ENCODE assay signal across 9 cellular contexts in the genomic region with DNA sequence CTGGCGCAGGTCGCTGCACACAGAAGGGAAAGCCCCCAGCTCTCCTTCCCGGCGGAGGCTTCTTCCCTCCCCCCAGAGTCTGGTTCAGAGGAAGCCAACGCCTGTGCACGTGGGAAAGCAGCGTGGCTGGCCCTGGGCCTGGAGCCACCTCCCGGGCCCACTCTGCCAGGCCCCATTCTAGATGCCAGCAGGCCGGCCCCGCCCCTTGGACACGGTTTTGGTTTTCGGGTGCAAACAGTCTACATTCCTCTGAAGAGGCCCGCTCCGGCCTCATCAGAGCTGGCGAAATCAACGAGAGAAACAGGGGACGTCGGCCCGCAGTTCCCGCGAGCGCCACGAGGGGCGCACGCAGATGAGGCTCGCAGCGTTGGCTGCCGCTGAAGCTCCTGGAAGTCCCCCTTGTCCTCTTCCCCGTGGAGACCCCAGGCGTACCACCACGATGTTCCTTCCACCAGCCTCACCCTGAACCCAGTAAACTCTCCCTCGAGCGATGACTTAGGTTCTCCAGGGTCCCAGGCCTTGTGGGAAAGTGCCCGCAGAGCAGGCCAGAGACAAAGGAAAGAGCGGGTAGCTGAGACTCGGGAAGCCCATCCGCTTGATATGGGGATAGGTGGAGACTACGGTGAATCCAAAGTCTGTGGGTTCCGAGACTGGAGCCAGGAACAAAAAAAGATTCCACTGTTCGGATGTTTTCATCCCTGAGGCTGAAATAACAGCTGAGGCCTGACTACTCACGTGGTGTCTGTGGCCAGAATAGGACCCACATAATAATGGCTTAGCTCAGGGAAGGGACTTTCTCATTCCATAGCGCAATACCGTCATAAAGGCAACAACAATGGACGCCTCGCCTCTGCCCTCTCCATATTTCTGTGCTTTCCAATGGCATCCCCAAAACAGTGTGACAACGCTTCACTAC.
DNase-seq lines count a peak whose midpoint lies in the region; ATAC-seq, FAIRE-seq and TF ChIP-seq lines count a peak whose summit lies in the region.
"Had no signal": no experiment of that assay in that cellular context is flagged by ENCODE, and none has a peak within 500 bp of the region (broad histone marks: within the 10 kb centered on the region; RNA-seq: fewer than 3 reads in every experiment).

No MANE protein-coding gene starts in this region.

- no peak overlapping the region for H3K27ac ChIP-seq in astrocyte (ENCODE audit: low read depth, low read length)
- H3K27ac ChIP-seq in sigmoid colon, result peak overlapping the region; percentile 62 to 71 (median 65)
- H3K27ac ChIP-seq: BLaER1 had no signal

- POLR2A ChIA-PET in T-cell (lab: Charles Lee), result no interaction called here

- TF ChIP-seq POLR2A in sigmoid colon (IDR thresholded peaks at IDR 0.05), result no peak

- H3K9me3 Mint-ChIP-seq in T-cell (no peaks in the 10 kb centered on the region), astrocyte (ENCODE audit: unreplicated experiment) (peaks cover 4% of the 10 kb centered on the region)

- WGBS in sigmoid colon, 2 donors, result 33 to 36% methylated on average over 46 of the region's 46 CpGs

- TF ChIP-seq EP300 in sigmoid colon (IDR thresholded peaks at IDR 0.05), result peak in 1 of 4 donors; percentile 33

- no peaks in the 10 kb centered on the region for H3K4me1 ChIP-seq in astrocyte (ENCODE audit: insufficient read depth, low read length)
- peaks cover 0 to 28% (median 22%) of the 10 kb centered on the region in 4 donors for H3K4me1 ChIP-seq in sigmoid colon

- H3K4me3 ChIP-seq in astrocyte (ENCODE audit: insufficient read depth, low read depth, low read length), result peak overlapping the region; percentile 30
- H3K4me3 ChIP-seq in sigmoid colon, result peak overlapping the region in 3 of 4 donors; percentile 19 to 39 (median 31)
- H3K4me3 ChIP-seq: BLaER1 had no signal

- no peaks in the 10 kb centered on the region for H3K27me3 ChIP-seq in astrocyte (ENCODE audit: insufficient read depth, low read length)
- H3K27me3 ChIP-seq in sigmoid colon, result no peaks in the 10 kb centered on the region
- H3K27me3 ChIP-seq: BLaER1 had no signal

- H2AFZ ChIP-seq in astrocyte (ENCODE audit: low read depth, low read length), result peak overlapping the region; percentile 92

- FAIRE-seq in astrocyte (lab: Jason Lieb, UNC), result no peak

- peak overlapping the region; percentile 80 for H3K4me2 ChIP-seq in astrocyte (ENCODE audit: low read length)
- H3K4me2 ChIP-seq: BLaER1 had no signal

- H3K27me3 Mint-ChIP-seq in T-cell (peaks cover 14 to 17% of the 10 kb centered on the region in 2 donors), astrocyte (ENCODE audit: low read depth, unreplicated experiment) (peaks cover 25% of the 10 kb centered on the region)

- H4K20me1 ChIP-seq in astrocyte (ENCODE audit: insufficient read depth, low read length), result no peaks in the 10 kb centered on the region
- H4K20me1 ChIP-seq: BLaER1 had no signal

- H3K36me3 ChIP-seq in astrocyte (ENCODE audit: insufficient read depth, low read length) (no peaks in the 10 kb centered on the region), sigmoid colon (no peaks in the 10 kb centered on the region)
- H3K36me3 ChIP-seq: BLaER1 had no signal

- peak; percentile 61 for DNase-seq in DMS53 (lab: John Stamatoyannopoulos, UW)
- DNase-seq in DMS53 treated with DMSO at 0.1 percent for 48 hours (lab: John Stamatoyannopoulos, UW; ENCODE audit: unreplicated experiment), result no peak
- DNase-seq in T-cell, result peak in 30 of 34 experiments; percentile 2 to 42 (median 20)
- DNase-seq in astrocyte (ENCODE audit: low read depth), result peak; percentile 12
- DNase-seq in hypothalamus (lab: John Stamatoyannopoulos, UW), result peak in 44 of 51 donors; percentile 3 to 74 (median 37)
- DNase-seq in sigmoid colon, result peak; percentile 95
- DNase-seq in SIG-M5 treated with dmso at 0.1 percent for 504 hours (lab: John Stamatoyannopoulos, UW; ENCODE audit: unreplicated experiment), result no peak

- CTCF ChIA-PET in T-cell (lab: Charles Lee), result interaction anchor here in 1 of 2 donors (1.0 kb wide), 2 partner anchors 10 to 41 kb away, joined by 3 read pairs; no protein-coding TSS in a partner anchor

- peak overlapping the region; percentile 41 to 67 (median 43) for H3K4me3 Mint-ChIP-seq in T-cell
- no peak overlapping the region for H3K4me3 Mint-ChIP-seq in astrocyte (ENCODE audit: unreplicated experiment)

- H3K36me3 Mint-ChIP-seq in T-cell (no peaks in the 10 kb centered on the region), astrocyte (ENCODE audit: low read depth, unreplicated experiment) (no peaks in the 10 kb centered on the region)

- peaks cover 8 to 10% (median 8%) of the 10 kb centered on the region in 3 donors for H3K4me1 Mint-ChIP-seq in T-cell
- no peaks in the 10 kb centered on the region for H3K4me1 Mint-ChIP-seq in astrocyte (ENCODE audit: low read depth, unreplicated experiment)

- peak overlapping the region; percentile 29 for H3K9ac ChIP-seq in astrocyte (ENCODE audit: low read length)
- H3K9ac ChIP-seq: BLaER1 had no signal

- H3K9me3 ChIP-seq in astrocyte (ENCODE audit: insufficient read depth, low read depth, low read length) (no peaks in the 10 kb centered on the region), sigmoid colon (no peaks in the 10 kb centered on the region)
- H3K9me3 ChIP-seq: BLaER1 had no signal

- intact Hi-C loops in sigmoid colon (cut with DNase I), result no loop called here

- no peaks in the 10 kb centered on the region for H3K79me2 ChIP-seq in astrocyte (ENCODE audit: insufficient read depth, low read length)

- ATAC-seq in HG03135 (IDR thresholded peaks at IDR 0.05; ENCODE audit: unreplicated experiment) (peak; percentile 89), T-cell (replicated peaks in 1 of 4) (peak; percentile 43 to 64 (median 59))

- TF ChIP-seq CTCF in astrocyte (IDR thresholded peaks at IDR 0.05; ENCODE audit: insufficient read depth, low read depth, low read length) (peak; percentile 72), sigmoid colon (IDR thresholded peaks at IDR 0.05) (peak; percentile 80 to 90 (median 82))

- H3K27ac Mint-ChIP-seq in T-cell, result no peak overlapping the region
- H3K27ac Mint-ChIP-seq in astrocyte (ENCODE audit: unreplicated experiment), result no peak overlapping the region

Comparison
In these comparisons a context has a peak if more than half of its experiments do, and no peak if none do; other contexts are left out.
1. DNase-seq: peak in DMS53 (single experiment), T-cell (30 of 34), astrocyte (single experiment), hypothalamus (44 of 51) and sigmoid colon (single experiment); none in DMS53 treated with DMSO at 0.1 percent for 48 hours (single experiment) and SIG-M5 treated with dmso at 0.1 percent for 504 hours (single experiment).